In the genomic region with DNA sequence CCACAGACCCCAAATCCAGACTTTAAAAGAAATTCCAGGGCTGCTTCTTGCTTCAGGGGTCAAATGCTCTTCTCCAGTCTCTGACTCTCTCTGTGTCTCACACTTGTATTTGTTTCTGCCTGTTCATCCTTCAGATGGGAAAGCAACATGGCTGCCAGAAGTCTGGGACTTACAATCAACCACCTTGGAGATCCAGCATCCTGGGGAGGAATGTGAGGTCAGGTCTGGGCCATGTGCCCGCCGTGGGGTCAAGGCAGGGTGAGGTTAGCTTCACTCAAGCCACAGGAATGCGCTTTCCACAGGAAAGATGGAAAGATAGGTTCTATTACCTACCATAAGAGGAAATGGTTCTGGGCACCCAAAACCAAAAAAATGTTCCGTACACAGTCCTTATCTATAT, we compare ENCODE assay signal across 22 cellular contexts. TPM values are rescaled to one million over a fixed set of nuclear protein-coding genes. Genes with fewer than 3 reads are reported as not detected.
DNase-seq lines count a peak whose midpoint lies in the region; ATAC-seq and TF ChIP-seq lines count a peak whose summit lies in the region.
"Had no signal": no experiment of that assay in that cellular context is flagged by ENCODE, and none has a peak within 500 bp of the region (broad histone marks: within the 10 kb centered on the region; RNA-seq: fewer than 3 reads in every experiment).

No MANE protein-coding gene starts in this region.

- DNase-seq in ACHN (peak; percentile 61), HFF-Myc (ENCODE audit: extremely low read depth, low read depth) (peak; percentile 2), SJSA1 (ENCODE audit: low read depth in 1 of 2, low spot score in 2 of 2) (peak; percentile 9 to 52), fibroblast of pulmonary artery (ENCODE audit: low read depth) (peak; percentile 29), DMS53 (lab: John Stamatoyannopoulos, UW) (no peak), thyroid gland (no peak)
- DNase-seq: 8988T; activated CD4-positive, alpha-beta T cell treated with anti-CD3 and anti-CD28 coated beads, Interleukin-2, amount 50 U/mL, for 4 hours; activated naive CD4-positive, alpha-beta T cell treated with anti-CD3 and anti-CD28 coated beads, Interleukin-2, amount 10 ng/mL, durations not matched to agents 7 days and 5 days; activated T-cell treated with anti-CD3 and anti-CD28 coated beads, Interleukin-2, amount 50 U/mL, for 1 hour; dorsolateral prefrontal cortex; head of caudate nucleus; naive thymus-derived CD8-positive, alpha-beta T cell; NCI-H1092; NCI-H526 treated with DMSO at 0.1 percent for 48 hours; posterior cingulate gyrus; SW 1271 had no signal

- H3K4me1 ChIP-seq in SJSA1 (replicated peaks) (peaks cover 14% of the 10 kb centered on the region), thyroid gland (no peaks in the 10 kb centered on the region)

- no peaks in the 10 kb centered on the region for H3K9me3 ChIP-seq in SJSA1 (replicated peaks)
- H3K9me3 ChIP-seq in thyroid gland = no peaks in the 10 kb centered on the region

- TF ChIP-seq CTCF in HFF-Myc (IDR thresholded peaks at IDR 0.05; ENCODE audit: low read depth, low read length, missing control alignments) = no peak
- TF ChIP-seq CTCF in fibroblast of pulmonary artery (IDR thresholded peaks at IDR 0.05; ENCODE audit: low read length, missing control alignments) = no peak
- no peak for TF ChIP-seq CTCF in thyroid gland (IDR thresholded peaks at IDR 0.05)

- WGBS in thyroid gland, 2 donors = 71 to 93% methylated on average over 4 of the region's 4 CpGs

- intact Hi-C loops in thyroid gland (cut with DNase I) = no loop called here

- no peak for TF ChIP-seq POLR2A in thyroid gland (IDR thresholded peaks at IDR 0.05)

- H3K4me3 ChIP-seq in HFF-Myc (replicated peaks; ENCODE audit: low read depth, low read length) (no peak overlapping the region), SJSA1 (no peak overlapping the region), fibroblast of pulmonary artery (replicated peaks; ENCODE audit: low read depth, low read length) (no peak overlapping the region), thyroid gland (replicated peaks in 1 of 3) (no peak overlapping the region)
- H3K4me3 ChIP-seq: dorsolateral prefrontal cortex, smooth muscle cell had no signal

- H3K27me3 ChIP-seq in SJSA1 (replicated peaks) (no peaks in the 10 kb centered on the region), thyroid gland (no peaks in the 10 kb centered on the region)

- H3K27ac ChIP-seq in SJSA1 (no peak overlapping the region), thyroid gland (no peak overlapping the region)

- no peaks in the 10 kb centered on the region for H3K36me3 ChIP-seq in SJSA1
- H3K36me3 ChIP-seq in thyroid gland = no peaks in the 10 kb centered on the region

- ATAC-seq in GM18867 (IDR thresholded peaks at IDR 0.05; ENCODE audit: unreplicated experiment) = no peak
- no peak for ATAC-seq in HG03565 (IDR thresholded peaks at IDR 0.05; ENCODE audit: unreplicated experiment)
- ATAC-seq: esophagus mucosa; naive thymus-derived CD8-positive, alpha-beta T cell had no signal

- in situ Hi-C loops in ACHN (cut with HindIII; ENCODE audit: low pct_ligation_motif_present, low pct_unique_long_range_greater_than_20kb, low sequenced_read_pairs) = no loop called here

RNA-seq across cellular contexts. Expression of a gene that starts 34.3 kb away (rescaled TPM):
- total RNA-seq in SJSA1 (2014; rRNA removed; shearing (Covaris generic)) = not detected in 2 replicates
- total RNA-seq in thyroid gland = not detected
- total RNA-seq: dorsolateral prefrontal cortex; esophagus mucosa; lung microvascular endothelial cell; naive thymus-derived CD8-positive, alpha-beta T cell; smooth muscle cell had no signal

Comparison
In these comparisons a context has a peak if more than half of its experiments do, and no peak if none do; other contexts are left out.
1. DNase-seq: peak in ACHN (single experiment), HFF-Myc (single experiment), SJSA1 (2 of 2) and fibroblast of pulmonary artery (single experiment); none in DMS53 (single experiment) and thyroid gland (0 of 2).